ENCODE assay signal across 8 cellular contexts in genomic region chr7:129828989-129829676, GRCh38.
A peak's percentile ranks its signal among the peaks of the same experiment; 100 is the strongest.
DNase-seq lines count a peak whose midpoint lies in the region; ATAC-seq lines count a peak whose summit lies in the region.

No MANE protein-coding gene starts in this region.

- peaks cover 25% of the 10 kb centered on the region for H3K36me3 Mint-ChIP-seq in effector memory CD8-positive, alpha-beta T cell (ENCODE audit: insufficient read depth)

- H3K4me1 Mint-ChIP-seq in effector memory CD8-positive, alpha-beta T cell (ENCODE audit: low read depth in 2 of 2): peaks cover 21 to 23% of the 10 kb centered on the region in 2 donors
- H3K4me1 Mint-ChIP-seq in stimulated activated naive CD8-positive, alpha-beta T cell treated with anti-CD3 and anti-CD28 coated beads, Interleukin-15, amount 100 ng/mL, for 72 hours: peaks cover 30% of the 10 kb centered on the region

- H3K27me3 Mint-ChIP-seq in effector memory CD8-positive, alpha-beta T cell: no peaks in the 10 kb centered on the region
- no peaks in the 10 kb centered on the region for H3K27me3 Mint-ChIP-seq in stimulated activated naive CD8-positive, alpha-beta T cell treated with anti-CD3 and anti-CD28 coated beads, Interleukin-15, amount 100 ng/mL, for 72 hours

- no peaks in the 10 kb centered on the region for H3K9me3 Mint-ChIP-seq in effector memory CD8-positive, alpha-beta T cell
- no peaks in the 10 kb centered on the region for H3K9me3 Mint-ChIP-seq in stimulated activated naive CD8-positive, alpha-beta T cell treated with anti-CD3 and anti-CD28 coated beads, Interleukin-15, amount 100 ng/mL, for 72 hours

- peak; percentile 29 for DNase-seq in activated naive CD4-positive, alpha-beta T cell treated with Interleukin-2 at 50 U/mL for 16 hours
- DNase-seq in activated naive CD4-positive, alpha-beta T cell treated with anti-CD3 and anti-CD28 coated beads, Interleukin-2, amount 50 U/mL, for 16 hours: no peak
- DNase-seq in NK-92 (lab: John Stamatoyannopoulos, UW; ENCODE audit: unreplicated experiment) (peak; percentile 17), HT-29 (ENCODE audit: low spot score) (no peak)
- DNase-seq in effector memory CD8-positive, alpha-beta T cell: no peak
- peak in 1 of 2 donors; percentile 74 for DNase-seq in stimulated activated naive CD8-positive, alpha-beta T cell treated with anti-CD3 and anti-CD28 coated beads, Interleukin-15, amount 100 ng/mL, for 72 hours

- H3K27ac Mint-ChIP-seq in effector memory CD8-positive, alpha-beta T cell: no peak overlapping the region
- peak overlapping the region in 1 of 2 donors; percentile 83 for H3K27ac Mint-ChIP-seq in stimulated activated naive CD8-positive, alpha-beta T cell treated with anti-CD3 and anti-CD28 coated beads, Interleukin-15, amount 100 ng/mL, for 72 hours

- peak; percentile 11 for ATAC-seq in effector memory CD8-positive, alpha-beta T cell (replicated peaks)
- peak; percentile 73 for ATAC-seq in stimulated activated naive CD8-positive, alpha-beta T cell treated with anti-CD3 and anti-CD28 coated beads, Interleukin-15, amount 100 ng/mL, for 72 hours
- ATAC-seq in HG03159 (IDR thresholded peaks at IDR 0.05; ENCODE audit: unreplicated experiment) (no peak), GM19351 (IDR thresholded peaks at IDR 0.05; ENCODE audit: unreplicated experiment) (no peak)

- no peak overlapping the region for H3K4me3 Mint-ChIP-seq in effector memory CD8-positive, alpha-beta T cell
- peak overlapping the region in 1 of 2 donors; percentile 65 for H3K4me3 Mint-ChIP-seq in stimulated activated naive CD8-positive, alpha-beta T cell treated with anti-CD3 and anti-CD28 coated beads, Interleukin-15, amount 100 ng/mL, for 72 hours

Comparison
In these comparisons a context has a peak if more than half of its experiments do, and no peak if none do; other contexts are left out.
1. DNase-seq: peak in activated naive CD4-positive, alpha-beta T cell treated with Interleukin-2 at 50 U/mL for 16 hours (single experiment) and NK-92 (single experiment); none in activated naive CD4-positive, alpha-beta T cell treated with anti-CD3 and anti-CD28 coated beads, Interleukin-2, amount 50 U/mL, for 16 hours (single experiment), effector memory CD8-positive, alpha-beta T cell (0 of 3) and HT-29 (single experiment).
2. ATAC-seq: peak in effector memory CD8-positive, alpha-beta T cell (single experiment) and stimulated activated naive CD8-positive, alpha-beta T cell treated with anti-CD3 and anti-CD28 coated beads, Interleukin-15, amount 100 ng/mL, for 72 hours (single experiment); none in HG03159 (single experiment) and GM19351 (single experiment).